8 cellular contexts compared by ENCODE assay signal in genomic region chr3:179651687-179652466, GRCh38. TPM values are rescaled to one million over a fixed set of nuclear protein-coding genes. Genes with fewer than 3 reads are reported as not detected.
A peak's percentile ranks its signal among the peaks of the same experiment; 100 is the strongest.
DNase-seq lines count a peak whose midpoint lies in the region; ATAC-seq and TF ChIP-seq lines count a peak whose summit lies in the region.

No MANE protein-coding gene starts in this region.

- peaks cover 4 to 6% of the 10 kb centered on the region in 2 donors for H3K36me3 Mint-ChIP-seq in activated T-cell treated with anti-CD3 and anti-CD28 coated beads, Interleukin-2, amount 50 U/mL, for 72 hours (ENCODE audit: insufficient read depth in 2 of 2)
- H3K36me3 Mint-ChIP-seq in activated naive CD8-positive, alpha-beta T cell treated with anti-CD3 and anti-CD28 coated beads, Interleukin-2, amount 50 U/mL, for 24 hours (ENCODE audit: low read depth) = peaks cover 13% of the 10 kb centered on the region
- H3K36me3 Mint-ChIP-seq in type B pancreatic cell = peaks cover 15% of the 10 kb centered on the region

- no peaks in the 10 kb centered on the region for H3K36me3 ChIP-seq in liver (ENCODE audit: control insufficient read depth in 4 of 4, insufficient read depth in 3 of 4, low read depth in 1 of 4, low read length in 3 of 4)

- peak overlapping the region in 1 of 2 donors; percentile 60 for H3K9ac ChIP-seq in liver (ENCODE audit: low read depth in 1 of 2, low read length in 2 of 2)

- peak overlapping the region; percentile 69 to 79 for H3K4me3 Mint-ChIP-seq in activated T-cell treated with anti-CD3 and anti-CD28 coated beads, Interleukin-2, amount 50 U/mL, for 72 hours
- H3K4me3 Mint-ChIP-seq in activated naive CD8-positive, alpha-beta T cell treated with anti-CD3 and anti-CD28 coated beads, Interleukin-2, amount 50 U/mL, for 24 hours = peak overlapping the region; percentile 91
- peak overlapping the region; percentile 91 for H3K4me3 Mint-ChIP-seq in type B pancreatic cell

- no peak for TF ChIP-seq CTCF in liver (IDR thresholded peaks at IDR 0.05; ENCODE audit: low read depth, low read length, missing input control)
- no peak for TF ChIP-seq CTCF in type B pancreatic cell (conservative IDR thresholded peaks at IDR 0.05)

- ATAC-seq in activated T-cell treated with anti-CD3 and anti-CD28 coated beads, Interleukin-2, amount 50 U/mL, for 72 hours (replicated peaks in 1 of 2) = no peak
- no peak for ATAC-seq in activated naive CD8-positive, alpha-beta T cell treated with anti-CD3 and anti-CD28 coated beads, Interleukin-2, amount 50 U/mL, for 24 hours

- no peaks in the 10 kb centered on the region for H3K9me3 ChIP-seq in liver (ENCODE audit: control insufficient read depth in 4 of 4, low read length in 3 of 4)

- no peaks in the 10 kb centered on the region for H3K9me3 Mint-ChIP-seq in activated T-cell treated with anti-CD3 and anti-CD28 coated beads, Interleukin-2, amount 50 U/mL, for 72 hours
- no peaks in the 10 kb centered on the region for H3K9me3 Mint-ChIP-seq in activated naive CD8-positive, alpha-beta T cell treated with anti-CD3 and anti-CD28 coated beads, Interleukin-2, amount 50 U/mL, for 24 hours
- H3K9me3 Mint-ChIP-seq in type B pancreatic cell = peaks cover 5% of the 10 kb centered on the region

- H3K4me3 ChIP-seq in liver (ENCODE audit: low read depth in 1 of 3, low read length in 3 of 3) = peak overlapping the region in 2 of 3 donors; percentile 69 to 94

- H3K27me3 ChIP-seq in liver (ENCODE audit: control insufficient read depth in 4 of 4, insufficient read depth in 4 of 4, low read length in 3 of 4) = no peaks in the 10 kb centered on the region

- H3K4me1 Mint-ChIP-seq in activated T-cell treated with anti-CD3 and anti-CD28 coated beads, Interleukin-2, amount 50 U/mL, for 72 hours (ENCODE audit: low read depth) = peaks cover 26% of the 10 kb centered on the region
- H3K4me1 Mint-ChIP-seq in activated naive CD8-positive, alpha-beta T cell treated with anti-CD3 and anti-CD28 coated beads, Interleukin-2, amount 50 U/mL, for 24 hours = peaks cover 38% of the 10 kb centered on the region
- H3K4me1 Mint-ChIP-seq in type B pancreatic cell (ENCODE audit: unreplicated experiment) = peaks cover 26% of the 10 kb centered on the region

- H3K27ac ChIP-seq in liver (ENCODE audit: low read depth in 1 of 2, low read length in 2 of 2) = peak overlapping the region; percentile 79 to 96

- WGBS in liver = 56% methylated on average over 11 of the region's 11 CpGs

- TF ChIP-seq RAD21 in liver (IDR thresholded peaks at IDR 0.05) = no peak

- peak overlapping the region; percentile 74 for H3K27ac Mint-ChIP-seq in activated T-cell treated with anti-CD3 and anti-CD28 coated beads, Interleukin-2, amount 50 U/mL, for 72 hours
- H3K27ac Mint-ChIP-seq in activated naive CD8-positive, alpha-beta T cell treated with anti-CD3 and anti-CD28 coated beads, Interleukin-2, amount 50 U/mL, for 24 hours = peak overlapping the region; percentile 67
- peak overlapping the region; percentile 87 for H3K27ac Mint-ChIP-seq in type B pancreatic cell

- H3K27me3 Mint-ChIP-seq in activated T-cell treated with anti-CD3 and anti-CD28 coated beads, Interleukin-2, amount 50 U/mL, for 72 hours (ENCODE audit: low read depth) = peaks cover 11% of the 10 kb centered on the region
- peaks cover 8% of the 10 kb centered on the region for H3K27me3 Mint-ChIP-seq in activated naive CD8-positive, alpha-beta T cell treated with anti-CD3 and anti-CD28 coated beads, Interleukin-2, amount 50 U/mL, for 24 hours
- no peaks in the 10 kb centered on the region for H3K27me3 Mint-ChIP-seq in type B pancreatic cell

- H3K4me1 ChIP-seq in liver (ENCODE audit: control insufficient read depth in 4 of 4, insufficient read depth in 4 of 4, low read length in 3 of 4) = peaks cover 0 to 16% (median 5%) of the 10 kb centered on the region in 4 donors

- no peak for DNase-seq in activated T-cell treated with anti-CD3 and anti-CD28 coated beads, Interleukin-2, amount 50 U/mL, for 72 hours
- no peak for DNase-seq in activated T-cell treated with anti-CD3 and anti-CD28 coated beads, Interleukin-2, amount 50 U/mL, for 1 hour
- DNase-seq in activated naive CD8-positive, alpha-beta T cell treated with anti-CD3 and anti-CD28 coated beads, Interleukin-2, amount 50 U/mL, for 24 hours = no peak
- DNase-seq in type B pancreatic cell (ENCODE audit: extremely low spot score, unreplicated experiment) = no peak
- no peak for DNase-seq in NCI-H2171 (lab: John Stamatoyannopoulos, UW)
- no peak for DNase-seq in dedifferentiated amniotic fluid mesenchymal stem cell (ENCODE audit: extremely low spot score)
- DNase-seq in UCSD-AML1 (lab: John Stamatoyannopoulos, UW; ENCODE audit: unreplicated experiment) = no peak

TF ChIP-seq in liver, 16 proteins besides CTCF, POLR2A, EP300 and RAD21:
- TF ChIP-seq JUND (IDR thresholded peaks at IDR 0.05) (no peak), RXRA (IDR thresholded peaks at IDR 0.05) (peak in 1 of 2 donors; percentile 10)

RNA-seq across cellular contexts. Expression of gene USP13, which starts 1.0 kb away (rescaled TPM):
- 10 to 100 TPM in 1 of 2 donors, 1 to 10 TPM in 1; 8.1 to 12.4 TPM for total RNA-seq in activated T-cell treated with anti-CD3 and anti-CD28 coated beads, Interleukin-2, amount 50 U/mL, for 72 hours
- total RNA-seq in liver (1 to 10 TPM; 4.2 to 7.3 TPM), type B pancreatic cell (ENCODE audit: low replicate concordance) (5.4 and 18.3 TPM in 2 replicates)
- 1 to 10 TPM; 2.4 to 4.2 TPM for polyA plus RNA-seq in liver

RNA-seq across cellular contexts. Expression of gene NDUFB5, which starts 47.3 kb away (rescaled TPM):
- 100 to 1,000 TPM; 114 to 133 TPM for total RNA-seq in activated T-cell treated with anti-CD3 and anti-CD28 coated beads, Interleukin-2, amount 50 U/mL, for 72 hours
- 10 to 100 TPM; 43.4 to 44.6 TPM for total RNA-seq in liver
- polyA plus RNA-seq in liver = 10 to 100 TPM; 50.6 to 92.8 TPM
- total RNA-seq in type B pancreatic cell (ENCODE audit: low replicate concordance) = 91.5 and 98.6 TPM in 2 replicates

RNA-seq across cellular contexts. Expression of gene MRPL47, which starts 47.4 kb away (rescaled TPM):
- 10 to 100 TPM; 39.7 to 47.2 TPM for total RNA-seq in activated T-cell treated with anti-CD3 and anti-CD28 coated beads, Interleukin-2, amount 50 U/mL, for 72 hours
- 10 to 100 TPM; 11.5 to 16.8 TPM for total RNA-seq in liver
- polyA plus RNA-seq in liver = 10 to 100 TPM; 20.3 to 34.1 TPM
- 38.2 and 47.9 TPM in 2 replicates for total RNA-seq in type B pancreatic cell (ENCODE audit: low replicate concordance)
